In genomic region chr1:8858112-8858668, GRCh38 we compare ENCODE assay signal across 1 cellular context.
TF ChIP-seq lines count a peak whose summit lies in the region.

No MANE protein-coding gene starts in this region.

TF ChIP-seq in SK-N-SH, 30 proteins besides CTCF, POLR2A, EP300 and RAD21 (continued from another document):
- TF ChIP-seq, protein P1, sequence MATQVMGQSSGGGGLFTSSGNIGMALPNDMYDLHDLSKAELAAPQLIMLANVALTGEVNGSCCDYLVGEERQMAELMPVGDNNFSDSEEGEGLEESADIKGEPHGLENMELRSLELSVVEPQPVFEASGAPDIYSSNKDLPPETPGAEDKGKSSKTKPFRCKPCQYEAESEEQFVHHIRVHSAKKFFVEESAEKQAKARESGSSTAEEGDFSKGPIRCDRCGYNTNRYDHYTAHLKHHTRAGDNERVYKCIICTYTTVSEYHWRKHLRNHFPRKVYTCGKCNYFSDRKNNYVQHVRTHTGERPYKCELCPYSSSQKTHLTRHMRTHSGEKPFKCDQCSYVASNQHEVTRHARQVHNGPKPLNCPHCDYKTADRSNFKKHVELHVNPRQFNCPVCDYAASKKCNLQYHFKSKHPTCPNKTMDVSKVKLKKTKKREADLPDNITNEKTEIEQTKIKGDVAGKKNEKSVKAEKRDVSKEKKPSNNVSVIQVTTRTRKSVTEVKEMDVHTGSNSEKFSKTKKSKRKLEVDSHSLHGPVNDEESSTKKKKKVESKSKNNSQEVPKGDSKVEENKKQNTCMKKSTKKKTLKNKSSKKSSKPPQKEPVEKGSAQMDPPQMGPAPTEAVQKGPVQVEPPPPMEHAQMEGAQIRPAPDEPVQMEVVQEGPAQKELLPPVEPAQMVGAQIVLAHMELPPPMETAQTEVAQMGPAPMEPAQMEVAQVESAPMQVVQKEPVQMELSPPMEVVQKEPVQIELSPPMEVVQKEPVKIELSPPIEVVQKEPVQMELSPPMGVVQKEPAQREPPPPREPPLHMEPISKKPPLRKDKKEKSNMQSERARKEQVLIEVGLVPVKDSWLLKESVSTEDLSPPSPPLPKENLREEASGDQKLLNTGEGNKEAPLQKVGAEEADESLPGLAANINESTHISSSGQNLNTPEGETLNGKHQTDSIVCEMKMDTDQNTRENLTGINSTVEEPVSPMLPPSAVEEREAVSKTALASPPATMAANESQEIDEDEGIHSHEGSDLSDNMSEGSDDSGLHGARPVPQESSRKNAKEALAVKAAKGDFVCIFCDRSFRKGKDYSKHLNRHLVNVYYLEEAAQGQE (IDR thresholded peaks at IDR 0.05; ENCODE audit: low read depth, low read length), result no peak
- TF ChIP-seq, protein P2, sequence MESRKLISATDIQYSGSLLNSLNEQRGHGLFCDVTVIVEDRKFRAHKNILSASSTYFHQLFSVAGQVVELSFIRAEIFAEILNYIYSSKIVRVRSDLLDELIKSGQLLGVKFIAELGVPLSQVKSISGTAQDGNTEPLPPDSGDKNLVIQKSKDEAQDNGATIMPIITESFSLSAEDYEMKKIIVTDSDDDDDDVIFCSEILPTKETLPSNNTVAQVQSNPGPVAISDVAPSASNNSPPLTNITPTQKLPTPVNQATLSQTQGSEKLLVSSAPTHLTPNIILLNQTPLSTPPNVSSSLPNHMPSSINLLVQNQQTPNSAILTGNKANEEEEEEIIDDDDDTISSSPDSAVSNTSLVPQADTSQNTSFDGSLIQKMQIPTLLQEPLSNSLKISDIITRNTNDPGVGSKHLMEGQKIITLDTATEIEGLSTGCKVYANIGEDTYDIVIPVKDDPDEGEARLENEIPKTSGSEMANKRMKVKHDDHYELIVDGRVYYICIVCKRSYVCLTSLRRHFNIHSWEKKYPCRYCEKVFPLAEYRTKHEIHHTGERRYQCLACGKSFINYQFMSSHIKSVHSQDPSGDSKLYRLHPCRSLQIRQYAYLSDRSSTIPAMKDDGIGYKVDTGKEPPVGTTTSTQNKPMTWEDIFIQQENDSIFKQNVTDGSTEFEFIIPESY (IDR thresholded peaks at IDR 0.05; ENCODE audit: borderline replicate concordance, low read depth), result no peak
- no peak for TF ChIP-seq NRF1 (IDR thresholded peaks at IDR 0.05; ENCODE audit: low read depth, low read length)
- TF ChIP-seq CHD2 (IDR thresholded peaks at IDR 0.05; ENCODE audit: low read length, partially characterized antibody), result no peak
- no peak for TF ChIP-seq MXI1 (IDR thresholded peaks at IDR 0.05; ENCODE audit: low read depth, low read length)
- TF ChIP-seq GATA2 (CRISPR knock-in tag; IDR thresholded peaks at IDR 0.05), result no peak
- no peak for TF ChIP-seq RCOR1 (IDR thresholded peaks at IDR 0.05; ENCODE audit: low read length)
- TF ChIP-seq USF1 (IDR thresholded peaks at IDR 0.05; ENCODE audit: borderline replicate concordance, low read depth), result no peak
- TF ChIP-seq USF2 (IDR thresholded peaks at IDR 0.05; ENCODE audit: borderline replicate concordance, low read depth, low read length), result no peak
- no peak for TF ChIP-seq FOXM1 (IDR thresholded peaks at IDR 0.05; ENCODE audit: low read depth)
- TF ChIP-seq SMC3 (IDR thresholded peaks at IDR 0.05; ENCODE audit: low read depth, low read length), result no peak
